ENCODE assay signal across 17 cellular contexts in the genomic region with DNA sequence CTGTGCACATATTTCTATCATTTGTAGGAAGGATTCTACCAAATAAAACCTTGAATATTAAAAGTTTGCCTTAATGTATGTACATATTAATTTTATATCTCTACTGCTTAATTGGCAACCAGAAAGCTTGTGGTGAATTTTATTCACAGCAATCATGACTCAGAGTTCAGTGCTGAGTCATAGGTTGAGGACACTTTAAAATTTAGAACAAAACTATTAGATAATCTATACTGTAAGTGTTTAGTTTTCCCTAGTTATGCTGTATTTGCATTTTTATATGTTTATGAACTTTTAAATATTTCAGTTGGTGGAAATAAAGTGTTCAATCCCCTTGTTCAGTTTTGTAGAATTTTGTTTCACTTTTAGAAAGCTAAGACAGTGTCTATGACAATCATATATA.
DNase-seq lines count a peak whose midpoint lies in the region; ATAC-seq, FAIRE-seq and TF ChIP-seq lines count a peak whose summit lies in the region.
"Had no signal": no experiment of that assay in that cellular context is flagged by ENCODE, and none has a peak within 500 bp of the region (broad histone marks: within the 10 kb centered on the region; RNA-seq: fewer than 3 reads in every experiment).

No MANE protein-coding gene starts in this region.

- peak; percentile 40 for FAIRE-seq in RCC 7860 (lab: Jason Lieb, UNC)

- no peak for TF ChIP-seq POLR2A in sigmoid colon (IDR thresholded peaks at IDR 0.05)

- no peak for TF ChIP-seq EP300 in sigmoid colon (IDR thresholded peaks at IDR 0.05)

- ATAC-seq in HG02759 (IDR thresholded peaks at IDR 0.05; ENCODE audit: unreplicated experiment), result no peak
- ATAC-seq: activated T-cell treated with anti-CD3 and anti-CD28 coated beads, Interleukin-2, amount 50 U/mL, for 72 hours; left lobe of liver; Panc1 had no signal

- H3K4me3 ChIP-seq in choroid plexus epithelial cell (ENCODE audit: low read depth, low read length), result no peak overlapping the region
- H3K4me3 ChIP-seq in sigmoid colon, result no peak overlapping the region
- H3K4me3 ChIP-seq: upper lobe of left lung had no signal

- no peak overlapping the region for H3K27ac ChIP-seq in sigmoid colon
- H3K27ac ChIP-seq: upper lobe of left lung had no signal

- TF ChIP-seq CTCF in choroid plexus epithelial cell (conservative IDR thresholded peaks at IDR 0.05; ENCODE audit: low read depth, low read length) (no peak), sigmoid colon (IDR thresholded peaks at IDR 0.05) (no peak)

- H3K27me3 ChIP-seq in sigmoid colon, result no peaks in the 10 kb centered on the region
- H3K27me3 ChIP-seq: upper lobe of left lung had no signal

- no peaks in the 10 kb centered on the region for H3K9me3 ChIP-seq in sigmoid colon
- H3K9me3 ChIP-seq: upper lobe of left lung had no signal

- DNase-seq in NCI-H1092 treated with DMSO at 0.1 percent for 48 hours (lab: John Stamatoyannopoulos, UW) (peak; percentile 13), NCI-H1092 (lab: John Stamatoyannopoulos, UW) (no peak), RCC 7860 (ENCODE audit: low spot score) (no peak), choroid plexus epithelial cell (ENCODE audit: low read depth) (peak; percentile 17), NCI-H128 (lab: John Stamatoyannopoulos, UW; ENCODE audit: unreplicated experiment) (no peak), SKM-1 treated with dmso at 0.1 percent for 144 hours (lab: John Stamatoyannopoulos, UW; ENCODE audit: unreplicated experiment) (no peak), sigmoid colon (no peak)
- DNase-seq: activated CD4-positive, CD25-positive, alpha-beta regulatory T cell treated with anti-CD3 and anti-CD28 coated beads, Interleukin-2, amount 50 U/mL, for 72 hours; activated CD8-positive, alpha-beta memory T cell treated with anti-CD3 and anti-CD28 coated beads for 24 hours; activated naive CD4-positive, alpha-beta T cell treated with anti-CD3 and anti-CD28 coated beads, Interleukin-2, amount 50 U/mL, for 16 hours; activated T-cell treated with anti-CD3 and anti-CD28 coated beads, Interleukin-2, amount 50 U/mL, for 72 hours; NCI-H1436; stimulated activated CD4-positive, alpha-beta T cell treated with anti-CD3 and anti-CD28 coated beads, Interleukin-4, amount 100 ng/mL, for 4 hours; upper lobe of left lung had no signal

- intact Hi-C loops in sigmoid colon (cut with DNase I), result no loop called here

- no peaks in the 10 kb centered on the region for H3K4me1 ChIP-seq in sigmoid colon
- H3K4me1 ChIP-seq: upper lobe of left lung had no signal

- no peaks in the 10 kb centered on the region for H3K36me3 ChIP-seq in sigmoid colon
- H3K36me3 ChIP-seq: upper lobe of left lung had no signal

Comparison
In these comparisons a context has a peak if more than half of its experiments do, and no peak if none do; other contexts are left out.
1. DNase-seq: peak in NCI-H1092 treated with DMSO at 0.1 percent for 48 hours (single experiment) and choroid plexus epithelial cell (single experiment); none in NCI-H1092 (single experiment), RCC 7860 (single experiment), NCI-H128 (single experiment), SKM-1 treated with dmso at 0.1 percent for 144 hours (single experiment) and sigmoid colon (single experiment).